In the genomic region with DNA sequence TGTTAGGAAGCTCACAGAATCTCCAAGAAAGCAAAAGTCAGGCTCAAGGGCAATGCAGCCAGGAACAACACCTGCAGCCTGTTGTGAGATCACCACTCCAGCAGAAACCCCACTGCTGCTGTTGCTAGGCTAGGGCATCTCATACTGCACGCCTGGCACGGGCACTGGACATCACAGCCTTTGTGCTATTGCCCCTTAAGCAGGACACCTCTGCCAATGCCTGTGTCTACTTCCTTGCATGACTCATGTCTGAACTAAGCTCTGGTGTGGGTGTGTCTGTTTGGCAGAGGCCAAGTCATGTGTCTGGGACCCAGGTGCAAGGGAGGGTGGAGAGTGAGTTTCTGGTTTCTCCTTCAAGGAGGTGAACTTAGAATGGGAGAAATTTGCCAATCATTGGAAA, we compare ENCODE assay signal across 8 cellular contexts. TPM values are rescaled to one million over a fixed set of nuclear protein-coding genes. Genes with fewer than 3 reads are reported as not detected.
DNase-seq lines count a peak whose midpoint lies in the region; ATAC-seq and TF ChIP-seq lines count a peak whose summit lies in the region.

No MANE protein-coding gene starts in this region.

- no peaks in the 10 kb centered on the region for H3K9me3 Mint-ChIP-seq in natural killer cell treated with Interleukin-12 subunit alpha and Interleukin-12 subunit beta and Interleukin-15 and Interleukin-18, amount 100 ng/mL, for 72 hours
- H3K9me3 Mint-ChIP-seq in natural killer cell, result no peaks in the 10 kb centered on the region

- DNase-seq in natural killer cell treated with Interleukin-12 subunit alpha and Interleukin-12 subunit beta and Interleukin-15 and Interleukin-18, amount 100 ng/mL, for 72 hours (ENCODE audit: low spot score), result no peak
- DNase-seq in natural killer cell (no peak), NCI-H2029 (lab: John Stamatoyannopoulos, UW) (peak; percentile 98), esophagus squamous epithelium (lab: John Stamatoyannopoulos, UW) (no peak), pulmonary artery endothelial cell (ENCODE audit: low read depth, low spot score) (peak; percentile 72), NCI-H524 treated with DMSO at 0.1 percent for 48 hours (lab: John Stamatoyannopoulos, UW) (no peak)
- DNase-seq in activated CD4-positive, alpha-beta T cell treated with anti-CD3 and anti-CD28 coated beads, Interleukin-2, amount 50 U/mL, for 48 hours, result peak; percentile 29 to 43

- H3K4me1 ChIP-seq in esophagus squamous epithelium, result peaks cover 22 to 83% (median 42%) of the 10 kb centered on the region in 3 donors

- H3K4me3 ChIP-seq in esophagus squamous epithelium, result no peak overlapping the region

- peaks cover 20 to 23% of the 10 kb centered on the region in 2 donors for H3K4me1 Mint-ChIP-seq in natural killer cell treated with Interleukin-12 subunit alpha and Interleukin-12 subunit beta and Interleukin-15 and Interleukin-18, amount 100 ng/mL, for 72 hours (ENCODE audit: low read depth in 2 of 2)
- H3K4me1 Mint-ChIP-seq in natural killer cell, result peaks cover 5% of the 10 kb centered on the region in 2 donors

- H3K36me3 ChIP-seq in esophagus squamous epithelium, result no peaks in the 10 kb centered on the region

- peak overlapping the region; percentile 74 to 90 (median 85) for H3K27ac ChIP-seq in esophagus squamous epithelium

- no peaks in the 10 kb centered on the region for H3K27me3 ChIP-seq in esophagus squamous epithelium

- TF ChIP-seq CTCF in natural killer cell (IDR thresholded peaks at IDR 0.05) (no peak), esophagus squamous epithelium (IDR thresholded peaks at IDR 0.05) (peak in 1 of 6 experiments; percentile 6)

- peak; percentile 70 to 84 for ATAC-seq in natural killer cell treated with Interleukin-12 subunit alpha and Interleukin-12 subunit beta and Interleukin-15 and Interleukin-18, amount 100 ng/mL, for 72 hours
- ATAC-seq in natural killer cell, result no peak
- ATAC-seq in HG02840 (IDR thresholded peaks at IDR 0.05; ENCODE audit: low FRiP score, unreplicated experiment), result peak; percentile 77

- WGBS in esophagus squamous epithelium, 2 donors, result 17 to 31% methylated on average over 2 of the region's 2 CpGs

- H3K27ac Mint-ChIP-seq in natural killer cell treated with Interleukin-12 subunit alpha and Interleukin-12 subunit beta and Interleukin-15 and Interleukin-18, amount 100 ng/mL, for 72 hours, result no peak overlapping the region
- no peak overlapping the region for H3K27ac Mint-ChIP-seq in natural killer cell

- H3K36me3 Mint-ChIP-seq in natural killer cell treated with Interleukin-12 subunit alpha and Interleukin-12 subunit beta and Interleukin-15 and Interleukin-18, amount 100 ng/mL, for 72 hours, result no peaks in the 10 kb centered on the region
- H3K36me3 Mint-ChIP-seq in natural killer cell, result no peaks in the 10 kb centered on the region

- H3K9me3 ChIP-seq in esophagus squamous epithelium, result no peaks in the 10 kb centered on the region

- H3K4me3 Mint-ChIP-seq in natural killer cell treated with Interleukin-12 subunit alpha and Interleukin-12 subunit beta and Interleukin-15 and Interleukin-18, amount 100 ng/mL, for 72 hours, result peak overlapping the region; percentile 10
- no peak overlapping the region for H3K4me3 Mint-ChIP-seq in natural killer cell

- TF ChIP-seq POLR2A in esophagus squamous epithelium (IDR thresholded peaks at IDR 0.05), result no peak

- peaks cover 7 to 9% of the 10 kb centered on the region in 2 donors for H3K27me3 Mint-ChIP-seq in natural killer cell treated with Interleukin-12 subunit alpha and Interleukin-12 subunit beta and Interleukin-15 and Interleukin-18, amount 100 ng/mL, for 72 hours
- H3K27me3 Mint-ChIP-seq in natural killer cell (ENCODE audit: low read depth in 2 of 2), result peaks cover 0 to 4% of the 10 kb centered on the region in 2 donors

- intact Hi-C loops in natural killer cell (cut with micrococcal nuclease), result no loop called here
- intact Hi-C loops in esophagus squamous epithelium (cut with DNase I), result no loop called here

RNA-seq across cellular contexts. Expression of gene DDX47, which starts 10.0 kb away (rescaled TPM):
- total RNA-seq in natural killer cell treated with Interleukin-12 subunit alpha and Interleukin-12 subunit beta and Interleukin-15 and Interleukin-18, amount 100 ng/mL, for 72 hours, result 10 to 100 TPM; 79.2 to 81.3 TPM
- total RNA-seq in natural killer cell (100 to 1,000 TPM in 2 of 3 donors, 10 to 100 TPM in 1; 98.9 to 120 (median 114) TPM), esophagus squamous epithelium (10 to 100 TPM; 40.6 to 67.9 (median 55.3) TPM), pulmonary artery endothelial cell (66.1 and 90.0 TPM in 2 replicates)

RNA-seq across cellular contexts. Expression of gene APOLD1, which starts 17.7 kb away (rescaled TPM):
- total RNA-seq in natural killer cell treated with Interleukin-12 subunit alpha and Interleukin-12 subunit beta and Interleukin-15 and Interleukin-18, amount 100 ng/mL, for 72 hours, result 1 to 10 TPM in 1 of 2 donors, under 1 TPM in 1; 0.90 to 3.3 TPM
- total RNA-seq in natural killer cell (1 to 10 TPM in 2 of 3 donors, under 1 TPM in 1; 0.70 to 1.6 (median 1.6) TPM), esophagus squamous epithelium (10 to 100 TPM in 1 of 4 donors, 1 to 10 TPM in 3; 2.5 to 14.1 (median 6.8) TPM), pulmonary artery endothelial cell (3.8 and 5.6 TPM in 2 replicates)

Comparison
In these comparisons a context has a peak if more than half of its experiments do, and no peak if none do; other contexts are left out.
1. ATAC-seq: peak in natural killer cell treated with Interleukin-12 subunit alpha and Interleukin-12 subunit beta and Interleukin-15 and Interleukin-18, amount 100 ng/mL, for 72 hours (2 of 2) and HG02840 (single experiment); none in natural killer cell (0 of 3).
2. DNase-seq: peak in NCI-H2029 (single experiment), activated CD4-positive, alpha-beta T cell treated with anti-CD3 and anti-CD28 coated beads, Interleukin-2, amount 50 U/mL, for 48 hours (2 of 2) and pulmonary artery endothelial cell (single experiment); none in natural killer cell treated with Interleukin-12 subunit alpha and Interleukin-12 subunit beta and Interleukin-15 and Interleukin-18, amount 100 ng/mL, for 72 hours (single experiment), natural killer cell (single experiment), esophagus squamous epithelium (single experiment) and NCI-H524 treated with DMSO at 0.1 percent for 48 hours (single experiment).